ENCODE assay signal across 27 cellular contexts in genomic region chr4:189615217-189615663, GRCh38.
"Had no signal": no experiment of that assay in that cellular context is flagged by ENCODE, and none has a peak within 500 bp of the region (broad histone marks: within the 10 kb centered on the region; RNA-seq: fewer than 3 reads in every experiment).

No MANE protein-coding gene starts in this region.

- H3K4me2 ChIP-seq: neural progenitor cell, smooth muscle cell had no signal

- H3K4me1 Mint-ChIP-seq: mesothelial cell of epicardium; naive B cell; natural killer cell; nephron progenitor cell; neural progenitor cell; stimulated activated effector memory CD8-positive, alpha-beta T cell treated with anti-CD3 and anti-CD28 coated beads, Interleukin-12 subunit alpha, Interleukin-12 subunit beta, amount 100 ng/mL, for 72 hours had no signal

- H3K27me3 ChIP-seq: neural progenitor cell, ovary, right atrium auricular region, right lobe of liver, suprapubic skin, tibial artery, vagina had no signal

- H3K36me3 ChIP-seq: left ventricle myocardium inferior, neural progenitor cell, ovary, right atrium auricular region, right lobe of liver, suprapubic skin, thoracic aorta, tibial artery, vagina had no signal

- H3K27me3 Mint-ChIP-seq: naive B cell, progenitor cell of endocrine pancreas had no signal

- H3K9ac ChIP-seq: neural progenitor cell had no signal

- DNase-seq: head of caudate nucleus; hippocampal formation; islet precursor cell; left ventricle myocardium inferior; mesendoderm; naive B cell; natural killer cell; nephron progenitor cell; ovary; right lobe of liver; stimulated activated CD4-positive, alpha-beta T cell treated with anti-CD3 and anti-CD28 coated beads, Interleukin-12 subunit alpha, Interleukin-12 subunit beta, amount 100 ng/mL, for 4 hours; stimulated activated CD4-positive, alpha-beta T cell treated with anti-CD3 and anti-CD28 coated beads, Interleukin-15, amount 100 ng/mL, for 24 hours; stimulated activated CD4-positive, alpha-beta T cell treated with anti-CD3 and anti-CD28 coated beads, Interleukin-2, amount 100 ng/mL, for 24 hours; stimulated activated CD4-positive, alpha-beta T cell treated with anti-CD3 and anti-CD28 coated beads, Interleukin-4, amount 100 ng/mL, for 1 hour; stimulated activated naive CD4-positive, alpha-beta T cell treated with Interleukin-2 at 50 U/mL for 16 hours; tibial artery; trophoblast cell had no signal

- H3K27ac Mint-ChIP-seq: mesothelial cell of epicardium; natural killer cell; nephron progenitor cell; neural progenitor cell; progenitor cell of endocrine pancreas; stimulated activated effector memory CD8-positive, alpha-beta T cell treated with anti-CD3 and anti-CD28 coated beads, Interleukin-12 subunit alpha, Interleukin-12 subunit beta, amount 100 ng/mL, for 72 hours had no signal

- ATAC-seq: natural killer cell; stimulated activated effector memory CD8-positive, alpha-beta T cell treated with anti-CD3 and anti-CD28 coated beads, Interleukin-12 subunit alpha, Interleukin-12 subunit beta, amount 100 ng/mL, for 72 hours had no signal

- H3K27ac ChIP-seq: left ventricle myocardium inferior, neural progenitor cell, ovary, right atrium auricular region, right lobe of liver, suprapubic skin, thoracic aorta, tibial artery, vagina had no signal

- H3K4me1 ChIP-seq: left ventricle myocardium inferior, neural progenitor cell, right atrium auricular region, right lobe of liver, suprapubic skin, tibial artery, vagina had no signal

- H3K9me3 Mint-ChIP-seq: stimulated activated effector memory CD8-positive, alpha-beta T cell treated with anti-CD3 and anti-CD28 coated beads, Interleukin-12 subunit alpha, Interleukin-12 subunit beta, amount 100 ng/mL, for 72 hours had no signal

- H3K4me3 Mint-ChIP-seq: mesothelial cell of epicardium; naive B cell; natural killer cell; nephron progenitor cell; neural progenitor cell; stimulated activated effector memory CD8-positive, alpha-beta T cell treated with anti-CD3 and anti-CD28 coated beads, Interleukin-12 subunit alpha, Interleukin-12 subunit beta, amount 100 ng/mL, for 72 hours had no signal

- H2AFZ ChIP-seq: neural progenitor cell had no signal

- H3K9me3 ChIP-seq: left ventricle myocardium inferior, ovary, right atrium auricular region, right lobe of liver, thoracic aorta, tibial artery, vagina had no signal

- H3K4me3 ChIP-seq: left ventricle myocardium inferior, lung, neural progenitor cell, ovary, right atrium auricular region, right lobe of liver, smooth muscle cell, suprapubic skin, thoracic aorta, tibial artery, vagina had no signal
